In the genomic region with DNA sequence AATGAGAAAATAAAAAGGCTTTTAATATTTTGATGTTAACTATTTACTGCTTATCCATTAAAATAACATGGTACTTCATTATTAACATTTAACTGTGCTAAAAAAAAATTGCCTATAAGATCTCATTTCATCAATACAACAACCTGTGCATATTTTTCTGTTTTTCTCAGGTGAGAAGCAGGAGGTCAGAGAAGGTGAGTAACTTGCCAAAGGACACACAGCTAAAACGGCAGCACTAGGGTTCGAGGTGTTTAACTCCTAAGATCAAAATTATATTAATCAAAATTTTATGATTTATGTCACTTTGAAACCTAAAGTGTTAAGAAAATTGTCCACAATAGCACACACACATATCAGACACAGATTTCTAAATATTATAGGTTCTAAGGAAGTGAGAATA, we compare ENCODE assay signal across 26 cellular contexts.
"Had no signal": no experiment of that assay in that cellular context is flagged by ENCODE, and none has a peak within 500 bp of the region (broad histone marks: within the 10 kb centered on the region; RNA-seq: fewer than 3 reads in every experiment).

No MANE protein-coding gene starts in this region.

- H3K27ac ChIP-seq: ascending aorta, esophagus squamous epithelium, heart right ventricle, sigmoid colon, transverse colon had no signal

- FAIRE-seq: keratinocyte had no signal

- H3K9me3 ChIP-seq: ascending aorta, esophagus squamous epithelium, heart right ventricle, mucosa of descending colon, sigmoid colon, transverse colon had no signal

- H3K27ac Mint-ChIP-seq: activated B cell treated with CpG ODN at 0.5 μM for 24 hours; activated CD4-positive, alpha-beta memory T cell treated with anti-CD3 and anti-CD28 coated beads, Interleukin-2, amount 10 ng/mL, durations not matched to agents 7 days and 5 days; activated naive CD4-positive, alpha-beta T cell treated with anti-CD3 and anti-CD28 coated beads, Interleukin-2, amount 50 U/mL, for 72 hours; activated T-cell treated with anti-CD3 and anti-CD28 coated beads, Interleukin-2, amount 50 U/mL, for 72 hours; effector memory CD8-positive, alpha-beta T cell; naive B cell; stimulated activated naive B cell treated with anti-CD40 and anti-IgM and Interleukin-4, amounts not matched to agents 10 μg/mL and 1 μg/mL and 100 μg/mL, for 72 hours had no signal

- DNase-seq: activated B cell treated with CpG ODN at 0.5 μM for 24 hours; activated CD4-positive, alpha-beta memory T cell treated with anti-CD3 and anti-CD28 coated beads, Interleukin-2, amount 10 ng/mL, durations not matched to agents 7 days and 5 days; activated CD4-positive, alpha-beta T cell treated with anti-CD3 and anti-CD28 coated beads for 4 hours; activated effector memory CD4-positive, alpha-beta T cell treated with anti-CD3 and anti-CD28 coated beads, Interleukin-2, amount 50 U/mL, for 16 hours; activated T-cell treated with anti-CD3 and anti-CD28 coated beads, Interleukin-2, amount 50 U/mL, for 72 hours; brain microvascular endothelial cell; central memory CD4-positive, alpha-beta T cell; dermis blood vessel endothelial cell; effector memory CD8-positive, alpha-beta T cell; esophagus squamous epithelium; heart right ventricle; left colon; mesendoderm; mucosa of descending colon; naive B cell; retina; sigmoid colon; stimulated activated CD4-positive, alpha-beta T cell treated with anti-CD3 and anti-CD28 coated beads, Interleukin-2, amount 100 ng/mL, for 48 hours; stimulated activated CD8-positive, alpha-beta memory T cell treated with anti-CD3 and anti-CD28 coated beads, Interleukin-4, amount 100 ng/mL, for 48 hours; stimulated activated naive B cell treated with anti-CD40 and anti-IgM and Interleukin-4, amounts not matched to agents 10 μg/mL and 1 μg/mL and 100 μg/mL, for 72 hours; T-helper 9 cell; transverse colon had no signal

- H3K4me3 ChIP-seq: ascending aorta, esophagus squamous epithelium, heart right ventricle, mucosa of descending colon, sigmoid colon, transverse colon had no signal

- H3K27me3 ChIP-seq: ascending aorta, brain microvascular endothelial cell, esophagus squamous epithelium, heart right ventricle, sigmoid colon, transverse colon had no signal

- ATAC-seq: activated naive CD4-positive, alpha-beta T cell treated with anti-CD3 and anti-CD28 coated beads, Interleukin-2, amount 50 U/mL, for 72 hours; effector memory CD8-positive, alpha-beta T cell; heart right ventricle; mucosa of descending colon; stimulated activated naive B cell treated with anti-CD40 and anti-IgM and Interleukin-4, amounts not matched to agents 10 μg/mL and 1 μg/mL and 100 μg/mL, for 72 hours had no signal

- H3K36me3 Mint-ChIP-seq: activated naive CD4-positive, alpha-beta T cell treated with anti-CD3 and anti-CD28 coated beads, Interleukin-2, amount 50 U/mL, for 72 hours; naive B cell; stimulated activated naive B cell treated with anti-CD40 and anti-IgM and Interleukin-4, amounts not matched to agents 10 μg/mL and 1 μg/mL and 100 μg/mL, for 72 hours had no signal

- H3K36me3 ChIP-seq: ascending aorta, brain microvascular endothelial cell, esophagus squamous epithelium, heart right ventricle, sigmoid colon, transverse colon had no signal

- H3K4me3 Mint-ChIP-seq: activated B cell treated with CpG ODN at 0.5 μM for 24 hours; activated CD4-positive, alpha-beta memory T cell treated with anti-CD3 and anti-CD28 coated beads, Interleukin-2, amount 10 ng/mL, durations not matched to agents 7 days and 5 days; activated T-cell treated with anti-CD3 and anti-CD28 coated beads, Interleukin-2, amount 50 U/mL, for 72 hours; effector memory CD8-positive, alpha-beta T cell; naive B cell; neural crest cell; stimulated activated naive B cell treated with anti-CD40 and anti-IgM and Interleukin-4, amounts not matched to agents 10 μg/mL and 1 μg/mL and 100 μg/mL, for 72 hours had no signal

- H3K9me3 Mint-ChIP-seq: activated B cell treated with CpG ODN at 0.5 μM for 24 hours; activated CD4-positive, alpha-beta memory T cell treated with anti-CD3 and anti-CD28 coated beads, Interleukin-2, amount 10 ng/mL, durations not matched to agents 7 days and 5 days; activated naive CD4-positive, alpha-beta T cell treated with anti-CD3 and anti-CD28 coated beads, Interleukin-2, amount 50 U/mL, for 72 hours; activated T-cell treated with anti-CD3 and anti-CD28 coated beads, Interleukin-2, amount 50 U/mL, for 72 hours; effector memory CD8-positive, alpha-beta T cell; naive B cell; neural crest cell; stimulated activated naive B cell treated with anti-CD40 and anti-IgM and Interleukin-4, amounts not matched to agents 10 μg/mL and 1 μg/mL and 100 μg/mL, for 72 hours had no signal

- H3K4me1 ChIP-seq: ascending aorta, esophagus squamous epithelium, sigmoid colon, transverse colon had no signal

- H3K4me1 Mint-ChIP-seq: activated B cell treated with CpG ODN at 0.5 μM for 24 hours; activated CD4-positive, alpha-beta memory T cell treated with anti-CD3 and anti-CD28 coated beads, Interleukin-2, amount 10 ng/mL, durations not matched to agents 7 days and 5 days; naive B cell; stimulated activated naive B cell treated with anti-CD40 and anti-IgM and Interleukin-4, amounts not matched to agents 10 μg/mL and 1 μg/mL and 100 μg/mL, for 72 hours had no signal
